ENCODE assay signal across 26 cellular contexts in genomic region chr4:136106753-136107152, GRCh38.
"Had no signal": no experiment of that assay in that cellular context is flagged by ENCODE, and none has a peak within 500 bp of the region (broad histone marks: within the 10 kb centered on the region; RNA-seq: fewer than 3 reads in every experiment).

No MANE protein-coding gene starts in this region.

- DNase-seq: activated CD4-positive, alpha-beta memory T cell treated with anti-CD3 and anti-CD28 coated beads for 36 hours; activated CD4-positive, alpha-beta T cell treated with anti-CD3 and anti-CD28 coated beads, Interleukin-2, amount 10 ng/mL, durations not matched to agents 24 days and 14 days; activated CD4-positive, CD25-positive, alpha-beta regulatory T cell treated with anti-CD3 and anti-CD28 coated beads, Interleukin-2, amount 50 U/mL, for 72 hours; activated CD8-positive, alpha-beta memory T cell treated with anti-CD3 and anti-CD28 coated beads, Interleukin-2, amount 50 U/mL, for 4 hours; activated effector memory CD4-positive, alpha-beta T cell treated with anti-CD3 and anti-CD28 coated beads, Interleukin-2, amount 50 U/mL, for 16 hours; activated naive CD4-positive, alpha-beta T cell treated with anti-CD3 and anti-CD28 coated beads for 36 hours; activated T-cell treated with anti-CD3 and anti-CD28 coated beads, Interleukin-2, amount 50 U/mL, for 1 hour; amniotic stem cell; brain microvascular endothelial cell; cortex of kidney; effector memory CD8-positive, alpha-beta T cell; naive thymus-derived CD8-positive, alpha-beta T cell; right cardiac atrium; stimulated activated CD4-positive, alpha-beta T cell treated with anti-CD3 and anti-CD28 coated beads, Interleukin-15, amount 100 ng/mL, for 24 hours; stimulated activated CD4-positive, alpha-beta T cell treated with anti-CD3 and anti-CD28 coated beads, Interleukin-2, amount 100 ng/mL, for 24 hours; stimulated activated naive B cell treated with anti-CD40 and anti-IgM and Interleukin-4, amounts not matched to agents 10 μg/mL and 1 μg/mL and 100 μg/mL, for 72 hours; stomach; T1000; thyroid gland; upper lobe of left lung; WERI-Rb-1 had no signal

- H3K4me1 Mint-ChIP-seq: activated CD4-positive, alpha-beta T cell treated with anti-CD3 and anti-CD28 coated beads, Interleukin-2, amount 10 ng/mL, durations not matched to agents 24 days and 14 days; naive thymus-derived CD8-positive, alpha-beta T cell; stimulated activated naive B cell treated with anti-CD40 and anti-IgM and Interleukin-4, amounts not matched to agents 10 μg/mL and 1 μg/mL and 100 μg/mL, for 72 hours had no signal

- H3K4me3 Mint-ChIP-seq: activated CD4-positive, alpha-beta memory T cell treated with anti-CD3 and anti-CD28 coated beads for 36 hours; activated CD4-positive, alpha-beta T cell treated with anti-CD3 and anti-CD28 coated beads, Interleukin-2, amount 10 ng/mL, durations not matched to agents 24 days and 14 days; activated naive CD4-positive, alpha-beta T cell treated with anti-CD3 and anti-CD28 coated beads for 36 hours; activated T-helper 1 cell treated with anti-CD3 and anti-CD28 coated beads, Interleukin-12 subunit alpha, Interleukin-12 subunit beta, Interleukin-2, Interleukin-4 antibody, amounts not matched to agents 30 ng/mL and 10 ng/mL and 1 ng/mL, durations not matched to agents 14 hours and 24 hours and 36 hours; effector memory CD8-positive, alpha-beta T cell; naive thymus-derived CD8-positive, alpha-beta T cell; neural crest cell; stimulated activated naive B cell treated with anti-CD40 and anti-IgM and Interleukin-4, amounts not matched to agents 10 μg/mL and 1 μg/mL and 100 μg/mL, for 72 hours had no signal

- H3K4me1 ChIP-seq: gastroesophageal sphincter, stomach, thyroid gland, upper lobe of left lung, vagina had no signal

- H3K27me3 ChIP-seq: brain microvascular endothelial cell, gastroesophageal sphincter, hepatocyte, stomach, thyroid gland, upper lobe of left lung, vagina had no signal

- H3K27ac ChIP-seq: brain microvascular endothelial cell, gastroesophageal sphincter, hepatocyte, stomach, thyroid gland, upper lobe of left lung, vagina, WERI-Rb-1 had no signal

- H3K27ac Mint-ChIP-seq: activated CD4-positive, alpha-beta memory T cell treated with anti-CD3 and anti-CD28 coated beads for 36 hours; activated CD4-positive, alpha-beta T cell treated with anti-CD3 and anti-CD28 coated beads, Interleukin-2, amount 10 ng/mL, durations not matched to agents 24 days and 14 days; activated naive CD4-positive, alpha-beta T cell treated with anti-CD3 and anti-CD28 coated beads for 36 hours; activated T-helper 1 cell treated with anti-CD3 and anti-CD28 coated beads, Interleukin-12 subunit alpha, Interleukin-12 subunit beta, Interleukin-2, Interleukin-4 antibody, amounts not matched to agents 30 ng/mL and 10 ng/mL and 1 ng/mL, durations not matched to agents 14 hours and 24 hours and 36 hours; effector memory CD8-positive, alpha-beta T cell; naive thymus-derived CD8-positive, alpha-beta T cell; stimulated activated naive B cell treated with anti-CD40 and anti-IgM and Interleukin-4, amounts not matched to agents 10 μg/mL and 1 μg/mL and 100 μg/mL, for 72 hours had no signal

- H3K36me3 Mint-ChIP-seq: activated CD4-positive, alpha-beta memory T cell treated with anti-CD3 and anti-CD28 coated beads for 36 hours; naive thymus-derived CD8-positive, alpha-beta T cell; stimulated activated naive B cell treated with anti-CD40 and anti-IgM and Interleukin-4, amounts not matched to agents 10 μg/mL and 1 μg/mL and 100 μg/mL, for 72 hours had no signal

- H3K9me3 ChIP-seq: gastroesophageal sphincter, stomach, thyroid gland, upper lobe of left lung, vagina had no signal

- ATAC-seq: effector memory CD8-positive, alpha-beta T cell; gastroesophageal sphincter; naive thymus-derived CD8-positive, alpha-beta T cell; right cardiac atrium; stimulated activated naive B cell treated with anti-CD40 and anti-IgM and Interleukin-4, amounts not matched to agents 10 μg/mL and 1 μg/mL and 100 μg/mL, for 72 hours had no signal

- H3K9me3 Mint-ChIP-seq: activated CD4-positive, alpha-beta T cell treated with anti-CD3 and anti-CD28 coated beads, Interleukin-2, amount 10 ng/mL, durations not matched to agents 24 days and 14 days; activated naive CD4-positive, alpha-beta T cell treated with anti-CD3 and anti-CD28 coated beads for 36 hours; activated T-helper 1 cell treated with anti-CD3 and anti-CD28 coated beads, Interleukin-12 subunit alpha, Interleukin-12 subunit beta, Interleukin-2, Interleukin-4 antibody, amounts not matched to agents 30 ng/mL and 10 ng/mL and 1 ng/mL, durations not matched to agents 14 hours and 24 hours and 36 hours; neural crest cell; stimulated activated naive B cell treated with anti-CD40 and anti-IgM and Interleukin-4, amounts not matched to agents 10 μg/mL and 1 μg/mL and 100 μg/mL, for 72 hours had no signal

- H3K36me3 ChIP-seq: brain microvascular endothelial cell, gastroesophageal sphincter, stomach, thyroid gland, upper lobe of left lung, vagina, WERI-Rb-1 had no signal

- H3K27me3 Mint-ChIP-seq: activated CD4-positive, alpha-beta memory T cell treated with anti-CD3 and anti-CD28 coated beads for 36 hours; activated CD4-positive, alpha-beta T cell treated with anti-CD3 and anti-CD28 coated beads, Interleukin-2, amount 10 ng/mL, durations not matched to agents 24 days and 14 days; effector memory CD8-positive, alpha-beta T cell; naive thymus-derived CD8-positive, alpha-beta T cell; stimulated activated naive B cell treated with anti-CD40 and anti-IgM and Interleukin-4, amounts not matched to agents 10 μg/mL and 1 μg/mL and 100 μg/mL, for 72 hours had no signal

- H3K4me3 ChIP-seq: gastroesophageal sphincter, hepatocyte, stomach, thyroid gland, upper lobe of left lung, vagina had no signal
